In genomic region chr4:118077767-118078105, GRCh38 we compare ENCODE assay signal across 18 cellular contexts. TPM values are rescaled to one million over a fixed set of nuclear protein-coding genes. Genes with fewer than 3 reads are reported as not detected.
DNase-seq lines count a peak whose midpoint lies in the region; ATAC-seq and TF ChIP-seq lines count a peak whose summit lies in the region.
"Had no signal": no experiment of that assay in that cellular context is flagged by ENCODE, and none has a peak within 500 bp of the region (broad histone marks: within the 10 kb centered on the region; RNA-seq: fewer than 3 reads in every experiment).

No MANE protein-coding gene starts in this region.

- no peak overlapping the region for H4K8ac ChIP-seq in mesendoderm (ENCODE audit: low read depth, low read length)

- no peak overlapping the region for H3K9ac ChIP-seq in mesendoderm (ENCODE audit: low read length)
- H3K9ac ChIP-seq: BLaER1 had no signal

- peak; percentile 4 for TF ChIP-seq CTCF in RWPE2 (IDR thresholded peaks at IDR 0.05; ENCODE audit: poor library complexity, severe bottlenecking)

- no peak overlapping the region for H3K23ac ChIP-seq in mesendoderm (ENCODE audit: low read length)

- H3K4me1 ChIP-seq in RWPE2 (ENCODE audit: insufficient read depth, poor library complexity, severe bottlenecking): no peaks in the 10 kb centered on the region
- H3K4me1 ChIP-seq in mesendoderm (ENCODE audit: control insufficient read depth, low read depth, low read length): no peaks in the 10 kb centered on the region
- H3K4me1 ChIP-seq: A549, BLaER1 had no signal

- WGBS in mesendoderm (ENCODE audit: extremely low coverage, insufficient coverage, low lambda C conversion rate): no CpG with 5 or more reads among the region's 3 CpGs

- peak overlapping the region; percentile 6 for H3K4ac ChIP-seq in mesendoderm (ENCODE audit: low read depth, low read length)

- H3K79me1 ChIP-seq in mesendoderm (ENCODE audit: low read length): no peaks in the 10 kb centered on the region

- DNase-seq in RWPE2 (ENCODE audit: low spot score) (no peak), mesendoderm (no peak), DMS 273 (lab: John Stamatoyannopoulos, UW; ENCODE audit: unreplicated experiment) (no peak)
- DNase-seq in stimulated activated naive CD8-positive, alpha-beta T cell treated with anti-CD3 and anti-CD28 coated beads, Interleukin-15, Interleukin-2, amounts not matched to agents 100 U/mL and 50 U/mL, for 24 hours: no peak
- DNase-seq: H7, MG63, NCI-H1048, NCI-H2029, NCI-H446, SHP77, T-cell had no signal

- H3K4me2 ChIP-seq in mesendoderm (ENCODE audit: low read length): no peak overlapping the region
- H3K4me2 ChIP-seq: A549, BLaER1 had no signal

- no peak overlapping the region for H4K5ac ChIP-seq in mesendoderm (ENCODE audit: low read length)

- no peak overlapping the region for H2BK5ac ChIP-seq in mesendoderm (ENCODE audit: low read length)

- H3K36me3 ChIP-seq in RWPE2 (ENCODE audit: low read depth) (no peaks in the 10 kb centered on the region), mesendoderm (ENCODE audit: control insufficient read depth, insufficient read depth, low read length) (no peaks in the 10 kb centered on the region)
- H3K36me3 ChIP-seq: BLaER1, MG63 had no signal

- H2BK15ac ChIP-seq in mesendoderm (replicated peaks; ENCODE audit: low read depth): no peak overlapping the region

- H3K4me3 ChIP-seq in RWPE2 (ENCODE audit: severe bottlenecking) (no peak overlapping the region), mesendoderm (ENCODE audit: low read length) (no peak overlapping the region)
- H3K4me3 ChIP-seq: A549, BLaER1, MG63, SK-N-MC had no signal

- H3K9me3 ChIP-seq in RWPE2 (ENCODE audit: severe bottlenecking): no peaks in the 10 kb centered on the region
- H3K9me3 ChIP-seq: A549, MG63 had no signal

- H3K79me2 ChIP-seq in mesendoderm (ENCODE audit: control insufficient read depth, insufficient read depth, low read length): no peaks in the 10 kb centered on the region

- no peaks in the 10 kb centered on the region for H3K27me3 ChIP-seq in RWPE2 (ENCODE audit: insufficient read depth, poor library complexity, severe bottlenecking)
- H3K27me3 ChIP-seq in mesendoderm (ENCODE audit: insufficient read depth, low read length, poor library complexity): no peaks in the 10 kb centered on the region
- H3K27me3 ChIP-seq: BLaER1, MG63 had no signal

- peak; percentile 20 for ATAC-seq in GM18511 (IDR thresholded peaks at IDR 0.05; ENCODE audit: unreplicated experiment)
- peak; percentile 3 for ATAC-seq in HG02678 (IDR thresholded peaks at IDR 0.05; ENCODE audit: unreplicated experiment)
- ATAC-seq in RWPE2 (ENCODE audit: low read depth): no peak
- ATAC-seq in HG02588 (IDR thresholded peaks at IDR 0.05; ENCODE audit: unreplicated experiment): no peak
- ATAC-seq in stimulated activated naive CD8-positive, alpha-beta T cell treated with anti-CD3 and anti-CD28 coated beads, Interleukin-15, Interleukin-2, amounts not matched to agents 100 U/mL and 50 U/mL, for 24 hours: no peak
- ATAC-seq: T-cell had no signal

- no peak overlapping the region for H3K27ac ChIP-seq in RWPE2 (ENCODE audit: poor library complexity, severe bottlenecking)
- H3K27ac ChIP-seq in mesendoderm (ENCODE audit: low read depth, low read length): no peak overlapping the region
- H3K27ac ChIP-seq: A549, BLaER1, SK-N-MC had no signal

- no peak overlapping the region for H2BK120ac ChIP-seq in mesendoderm (ENCODE audit: low read depth, low read length)

- no peak overlapping the region for H2AK5ac ChIP-seq in mesendoderm (ENCODE audit: low read length)

- no peak overlapping the region for H3K56ac ChIP-seq in mesendoderm (ENCODE audit: low read length)

- no peak overlapping the region for H3K18ac ChIP-seq in mesendoderm (ENCODE audit: low read length)

RNA-seq across cellular contexts. Expression of gene NDST3, which starts 43.5 kb away (rescaled TPM):
- polyA plus RNA-seq in mesendoderm (2013, experiment 1 of 2): 3.6 TPM
- polyA plus RNA-seq in mesendoderm (2013, experiment 2 of 2): 3.3 TPM
- polyA plus RNA-seq: A549; CD4-positive, alpha-beta memory T cell had no signal

Comparison
In these comparisons a context has a peak if more than half of its experiments do, and no peak if none do; other contexts are left out.
1. ATAC-seq: peak in GM18511 (single experiment) and HG02678 (single experiment); none in RWPE2 (single experiment), HG02588 (single experiment) and stimulated activated naive CD8-positive, alpha-beta T cell treated with anti-CD3 and anti-CD28 coated beads, Interleukin-15, Interleukin-2, amounts not matched to agents 100 U/mL and 50 U/mL, for 24 hours (single experiment).